ENCODE assay signal across 38 cellular contexts in the genomic region with DNA sequence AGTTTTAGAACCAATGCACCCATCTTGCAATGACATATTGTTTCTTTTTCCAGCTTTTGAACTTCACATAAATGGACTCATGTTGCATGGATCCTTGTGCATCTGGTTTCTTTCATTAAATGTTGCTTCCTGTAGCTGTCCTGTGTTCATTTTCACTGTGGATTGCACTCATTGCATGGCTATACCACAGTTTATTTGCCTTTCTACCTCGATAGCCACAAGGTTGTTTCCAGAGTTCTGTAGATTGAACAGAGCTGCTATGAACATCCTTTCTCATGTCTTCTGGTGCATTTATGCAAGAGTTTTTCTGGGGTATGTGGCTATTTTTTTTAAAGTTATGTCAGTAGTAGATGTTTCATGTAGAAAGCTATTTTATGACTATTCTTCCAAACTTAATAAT. TPM values are rescaled to one million over a fixed set of nuclear protein-coding genes. Genes with fewer than 3 reads are reported as not detected.
"Had no signal": no experiment of that assay in that cellular context is flagged by ENCODE, and none has a peak within 500 bp of the region (broad histone marks: within the 10 kb centered on the region; RNA-seq: fewer than 3 reads in every experiment).

No MANE protein-coding gene starts in this region.

- H3K4me3 Mint-ChIP-seq: activated B cell treated with CpG ODN at 0.5 μM for 24 hours; activated CD4-positive, alpha-beta memory T cell treated with anti-CD3 and anti-CD28 coated beads for 36 hours; activated CD4-positive, alpha-beta T cell treated with anti-CD3 and anti-CD28 coated beads, Interleukin-2, amount 10 ng/mL, durations not matched to agents 24 days and 14 days; activated CD8-positive, alpha-beta T cell treated with anti-CD3 and anti-CD28 coated beads for 36 hours; activated naive CD4-positive, alpha-beta T cell treated with anti-CD3 and anti-CD28 coated beads for 36 hours; activated naive CD8-positive, alpha-beta T cell treated with anti-CD3 and anti-CD28 coated beads for 36 hours; activated T-cell treated with anti-CD3 and anti-CD28 coated beads, Interleukin-2, amount 50 U/mL, for 4 hours; activated T-cell treated with anti-CD3 and anti-CD28 coated beads, Interleukin-2, amount 50 U/mL, for 72 hours; activated T-helper 1 cell treated with anti-CD3 and anti-CD28 coated beads, Interleukin-12 subunit alpha, Interleukin-12 subunit beta, Interleukin-2, Interleukin-4 antibody, amounts not matched to agents 30 ng/mL and 10 ng/mL and 1 ng/mL, durations not matched to agents 14 hours and 24 hours and 36 hours; activated T-helper 17 cell treated with anti-CD3 and anti-CD28 coated beads, Interleukin-2, amount 50 U/mL, for 72 hours; T-helper 1 cell treated with Interleukin-12 subunit alpha and Interleukin-12 subunit beta and Interleukin-4 antibody, amounts not matched to agents 30 μg/mL and 1 μg/mL, for 36 hours; T-helper 2 cell treated with Interferon-gamma antibody and Interleukin-4, amounts not matched to agents 5 μg/mL and 100 μg/mL, for 36 hours had no signal

- ATAC-seq: activated CD8-positive, alpha-beta T cell treated with anti-CD3 and anti-CD28 coated beads for 36 hours; activated naive CD4-positive, alpha-beta T cell treated with anti-CD3 and anti-CD28 coated beads, Interleukin-2, amount 50 U/mL, for 72 hours; activated T-cell treated with anti-CD3 and anti-CD28 coated beads, Interleukin-2, amount 50 U/mL, for 4 hours; activated T-cell treated with anti-CD3 and anti-CD28 coated beads, Interleukin-2, amount 50 U/mL, for 72 hours; activated T-helper 17 cell treated with anti-CD3 and anti-CD28 coated beads, Interleukin-2, amount 50 U/mL, for 72 hours; body of pancreas had no signal

- H3K4me3 ChIP-seq: adrenal gland, body of pancreas, breast epithelium had no signal

- H3K9me3 ChIP-seq: adrenal gland, body of pancreas, breast epithelium had no signal

- H3K27ac Mint-ChIP-seq: activated B cell treated with CpG ODN at 0.5 μM for 24 hours; activated CD4-positive, alpha-beta memory T cell treated with anti-CD3 and anti-CD28 coated beads for 36 hours; activated CD4-positive, alpha-beta T cell treated with anti-CD3 and anti-CD28 coated beads, Interleukin-2, amount 10 ng/mL, durations not matched to agents 24 days and 14 days; activated CD8-positive, alpha-beta T cell treated with anti-CD3 and anti-CD28 coated beads for 36 hours; activated naive CD4-positive, alpha-beta T cell treated with anti-CD3 and anti-CD28 coated beads for 36 hours; activated naive CD4-positive, alpha-beta T cell treated with anti-CD3 and anti-CD28 coated beads, Interleukin-2, amount 50 U/mL, for 72 hours; activated naive CD8-positive, alpha-beta T cell treated with anti-CD3 and anti-CD28 coated beads for 36 hours; activated T-cell treated with anti-CD3 and anti-CD28 coated beads, Interleukin-2, amount 50 U/mL, for 72 hours; activated T-helper 1 cell treated with anti-CD3 and anti-CD28 coated beads, Interleukin-12 subunit alpha, Interleukin-12 subunit beta, Interleukin-2, Interleukin-4 antibody, amounts not matched to agents 30 ng/mL and 10 ng/mL and 1 ng/mL, durations not matched to agents 14 hours and 24 hours and 36 hours; activated T-helper 17 cell treated with anti-CD3 and anti-CD28 coated beads, Interleukin-2, amount 50 U/mL, for 72 hours; T-helper 1 cell treated with Interleukin-12 subunit alpha and Interleukin-12 subunit beta and Interleukin-4 antibody, amounts not matched to agents 30 μg/mL and 1 μg/mL, for 36 hours; T-helper 2 cell treated with Interferon-gamma antibody and Interleukin-4, amounts not matched to agents 5 μg/mL and 100 μg/mL, for 36 hours had no signal

- H3K4me1 ChIP-seq: adrenal gland, body of pancreas, breast epithelium had no signal

- H3K9me3 Mint-ChIP-seq: activated B cell treated with CpG ODN at 0.5 μM for 24 hours; activated CD4-positive, alpha-beta memory T cell treated with anti-CD3 and anti-CD28 coated beads for 36 hours; activated CD4-positive, alpha-beta T cell treated with anti-CD3 and anti-CD28 coated beads, Interleukin-2, amount 10 ng/mL, durations not matched to agents 24 days and 14 days; activated CD8-positive, alpha-beta T cell treated with anti-CD3 and anti-CD28 coated beads for 36 hours; activated naive CD4-positive, alpha-beta T cell treated with anti-CD3 and anti-CD28 coated beads for 36 hours; activated naive CD4-positive, alpha-beta T cell treated with anti-CD3 and anti-CD28 coated beads, Interleukin-2, amount 50 U/mL, for 72 hours; activated naive CD8-positive, alpha-beta T cell treated with anti-CD3 and anti-CD28 coated beads for 36 hours; activated T-cell treated with anti-CD3 and anti-CD28 coated beads, Interleukin-2, amount 50 U/mL, for 4 hours; activated T-cell treated with anti-CD3 and anti-CD28 coated beads, Interleukin-2, amount 50 U/mL, for 72 hours; activated T-helper 1 cell treated with anti-CD3 and anti-CD28 coated beads, Interleukin-12 subunit alpha, Interleukin-12 subunit beta, Interleukin-2, Interleukin-4 antibody, amounts not matched to agents 30 ng/mL and 10 ng/mL and 1 ng/mL, durations not matched to agents 14 hours and 24 hours and 36 hours; activated T-helper 17 cell treated with anti-CD3 and anti-CD28 coated beads, Interleukin-2, amount 50 U/mL, for 72 hours; T-helper 1 cell treated with Interleukin-12 subunit alpha and Interleukin-12 subunit beta and Interleukin-4 antibody, amounts not matched to agents 30 μg/mL and 1 μg/mL, for 36 hours; T-helper 2 cell treated with Interferon-gamma antibody and Interleukin-4, amounts not matched to agents 5 μg/mL and 100 μg/mL, for 36 hours had no signal

- H3K36me3 ChIP-seq: adrenal gland, brain microvascular endothelial cell, breast epithelium had no signal

- DNase-seq: activated B cell treated with CpG ODN at 0.5 μM for 24 hours; activated CD4-positive, alpha-beta memory T cell treated with anti-CD3 and anti-CD28 coated beads for 36 hours; activated CD4-positive, alpha-beta T cell treated with anti-CD3 and anti-CD28 coated beads for 4 hours; activated CD4-positive, alpha-beta T cell treated with anti-CD3 and anti-CD28 coated beads, Interleukin-2, amount 10 ng/mL, durations not matched to agents 24 days and 14 days; activated CD4-positive, alpha-beta T cell treated with anti-CD3 and anti-CD28 coated beads, Interleukin-2, amount 50 U/mL, for 1 hour; activated CD4-positive, alpha-beta T cell treated with anti-CD3 and anti-CD28 coated beads, Interleukin-2, amount 50 U/mL, for 4 hours; activated CD8-positive, alpha-beta memory T cell treated with anti-CD3 and anti-CD28 coated beads, Interleukin-2, amount 50 U/mL, for 4 hours; activated CD8-positive, alpha-beta T cell treated with anti-CD3 and anti-CD28 coated beads for 36 hours; activated effector memory CD4-positive, alpha-beta T cell treated with anti-CD3 and anti-CD28 coated beads, Interleukin-2, amount 50 U/mL, for 16 hours; activated gamma-delta T cell treated with Interleukin-2 at 50 U/mL for 16 hours; activated naive CD4-positive, alpha-beta T cell; activated naive CD4-positive, alpha-beta T cell treated with anti-CD3 and anti-CD28 coated beads for 36 hours; activated naive CD4-positive, alpha-beta T cell treated with anti-CD3 and anti-CD28 coated beads, Interleukin-2, amount 50 U/mL, for 16 hours; activated naive CD8-positive, alpha-beta T cell treated with anti-CD3 and anti-CD28 coated beads for 36 hours; activated T-cell treated with anti-CD3 and anti-CD28 coated beads for 4 hours; activated T-cell treated with anti-CD3 and anti-CD28 coated beads, Interleukin-2, amount 50 U/mL, for 1 hour; activated T-cell treated with anti-CD3 and anti-CD28 coated beads, Interleukin-2, amount 50 U/mL, for 4 hours; activated T-cell treated with anti-CD3 and anti-CD28 coated beads, Interleukin-2, amount 50 U/mL, for 72 hours; amniotic stem cell; body of pancreas; brain microvascular endothelial cell; central memory CD4-positive, alpha-beta T cell; T-helper 1 cell; T-helper 2 cell; T-helper 9 cell had no signal

- H3K4me1 Mint-ChIP-seq: activated B cell treated with CpG ODN at 0.5 μM for 24 hours; activated CD4-positive, alpha-beta T cell treated with anti-CD3 and anti-CD28 coated beads, Interleukin-2, amount 10 ng/mL, durations not matched to agents 24 days and 14 days; activated naive CD8-positive, alpha-beta T cell treated with anti-CD3 and anti-CD28 coated beads for 36 hours; activated T-helper 17 cell treated with anti-CD3 and anti-CD28 coated beads, Interleukin-2, amount 50 U/mL, for 72 hours had no signal

- H3K27ac ChIP-seq: adrenal gland, body of pancreas, brain microvascular endothelial cell, breast epithelium, VCaP had no signal

RNA-seq across cellular contexts. Expression of gene KRT81, which starts 3.5 kb away (rescaled TPM):
- total RNA-seq: activated B cell treated with CpG ODN at 0.5 μM for 24 hours; activated CD4-positive, alpha-beta memory T cell treated with anti-CD3 and anti-CD28 coated beads for 36 hours; activated CD4-positive, alpha-beta T cell treated with anti-CD3 and anti-CD28 coated beads, Interleukin-2, amount 10 ng/mL, durations not matched to agents 24 days and 14 days; activated CD8-positive, alpha-beta memory T cell treated with anti-CD3 and anti-CD28 coated beads for 36 hours; activated CD8-positive, alpha-beta T cell treated with anti-CD3 and anti-CD28 coated beads for 36 hours; activated naive CD4-positive, alpha-beta T cell treated with anti-CD3 and anti-CD28 coated beads for 36 hours; activated naive CD4-positive, alpha-beta T cell treated with anti-CD3 and anti-CD28 coated beads, Interleukin-2, amount 50 U/mL, for 72 hours; activated naive CD8-positive, alpha-beta T cell treated with anti-CD3 and anti-CD28 coated beads for 36 hours; activated T-cell treated with anti-CD3 and anti-CD28 coated beads, Interleukin-2, amount 50 U/mL, for 72 hours; activated T-helper 1 cell treated with anti-CD3 and anti-CD28 coated beads, Interleukin-12 subunit alpha, Interleukin-12 subunit beta, Interleukin-2, Interleukin-4 antibody, amounts not matched to agents 30 ng/mL and 10 ng/mL and 1 ng/mL, durations not matched to agents 14 hours and 24 hours and 36 hours; activated T-helper 17 cell treated with anti-CD3 and anti-CD28 coated beads, Interleukin-2, amount 50 U/mL, for 72 hours; body of pancreas; cardiac septum; cerebellum had no signal

RNA-seq across cellular contexts. Expression of gene KRT86, which starts 20.4 kb away (rescaled TPM):
- total RNA-seq: activated B cell treated with CpG ODN at 0.5 μM for 24 hours; activated CD8-positive, alpha-beta memory T cell treated with anti-CD3 and anti-CD28 coated beads for 36 hours; activated CD8-positive, alpha-beta T cell treated with anti-CD3 and anti-CD28 coated beads for 36 hours; activated naive CD8-positive, alpha-beta T cell treated with anti-CD3 and anti-CD28 coated beads for 36 hours; activated T-cell treated with anti-CD3 and anti-CD28 coated beads, Interleukin-2, amount 50 U/mL, for 4 hours; cardiac septum; cerebellum had no signal

RNA-seq across cellular contexts. Expression of gene KRT83, which starts 26.4 kb away (rescaled TPM):
- total RNA-seq: activated B cell treated with CpG ODN at 0.5 μM for 24 hours; activated CD4-positive, alpha-beta memory T cell treated with anti-CD3 and anti-CD28 coated beads for 36 hours; activated CD4-positive, alpha-beta T cell treated with anti-CD3 and anti-CD28 coated beads, Interleukin-2, amount 10 ng/mL, durations not matched to agents 24 days and 14 days; activated CD8-positive, alpha-beta memory T cell treated with anti-CD3 and anti-CD28 coated beads for 36 hours; activated CD8-positive, alpha-beta T cell treated with anti-CD3 and anti-CD28 coated beads for 36 hours; activated naive CD4-positive, alpha-beta T cell treated with anti-CD3 and anti-CD28 coated beads for 36 hours; activated naive CD4-positive, alpha-beta T cell treated with anti-CD3 and anti-CD28 coated beads, Interleukin-2, amount 50 U/mL, for 72 hours; activated naive CD8-positive, alpha-beta T cell treated with anti-CD3 and anti-CD28 coated beads for 36 hours; activated T-cell treated with anti-CD3 and anti-CD28 coated beads, Interleukin-2, amount 50 U/mL, for 4 hours; activated T-cell treated with anti-CD3 and anti-CD28 coated beads, Interleukin-2, amount 50 U/mL, for 72 hours; activated T-helper 1 cell treated with anti-CD3 and anti-CD28 coated beads, Interleukin-12 subunit alpha, Interleukin-12 subunit beta, Interleukin-2, Interleukin-4 antibody, amounts not matched to agents 30 ng/mL and 10 ng/mL and 1 ng/mL, durations not matched to agents 14 hours and 24 hours and 36 hours; activated T-helper 17 cell treated with anti-CD3 and anti-CD28 coated beads, Interleukin-2, amount 50 U/mL, for 72 hours; adrenal gland; aorta; astrocyte; body of pancreas; cardiac septum; cerebellum had no signal
